12 cellular contexts compared by ENCODE assay signal in the genomic region with DNA sequence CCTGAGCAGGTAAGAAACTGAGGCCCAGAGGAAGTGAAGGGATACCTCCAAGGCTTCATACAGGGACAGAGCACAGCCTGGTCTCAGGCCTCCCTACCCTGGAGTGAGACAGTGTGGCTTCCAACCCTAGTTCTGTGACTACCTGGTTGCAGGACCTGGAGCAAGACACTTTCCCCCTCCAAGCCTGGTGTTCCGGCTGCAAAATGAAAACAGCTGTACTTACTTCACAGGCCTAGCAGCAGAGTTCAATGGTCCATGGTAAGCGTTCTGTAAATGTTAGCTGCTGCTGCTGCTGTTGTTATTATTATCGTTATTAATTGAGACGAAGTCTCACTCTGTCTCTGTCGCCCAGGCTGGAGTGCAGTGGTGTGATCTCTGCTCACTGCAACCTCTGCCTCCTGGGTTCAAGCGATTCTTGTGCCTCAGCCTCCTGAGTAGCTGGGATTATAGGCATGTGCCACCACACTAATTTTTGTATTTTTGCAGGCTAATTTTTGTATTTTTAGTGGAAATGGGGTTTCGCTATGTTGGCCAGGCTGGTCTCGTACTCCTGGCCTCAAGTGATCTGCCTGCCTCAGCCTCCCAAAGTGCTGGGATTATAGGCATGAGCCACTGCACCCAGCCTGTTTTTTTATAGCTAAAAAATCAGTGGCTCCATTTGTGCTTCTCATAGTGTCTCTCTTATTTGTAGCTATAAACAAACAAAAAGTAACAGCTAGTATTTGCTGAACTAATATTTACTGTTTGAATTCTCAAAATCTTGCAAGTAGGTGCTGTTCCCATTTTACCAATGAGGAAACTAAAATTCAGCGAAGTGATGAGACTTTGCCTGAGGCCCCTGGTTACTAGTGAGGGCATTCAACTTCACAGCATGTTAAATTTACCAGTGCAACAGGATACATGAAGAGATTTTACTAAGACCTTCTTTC. TPM values are rescaled to one million over a fixed set of nuclear protein-coding genes. Genes with fewer than 3 reads are reported as not detected.
A peak's percentile ranks its signal among the peaks of the same experiment; 100 is the strongest.
DNase-seq lines count a peak whose midpoint lies in the region; ATAC-seq and TF ChIP-seq lines count a peak whose summit lies in the region.
"Had no signal": no experiment of that assay in that cellular context is flagged by ENCODE, and none has a peak within 500 bp of the region (broad histone marks: within the 10 kb centered on the region; RNA-seq: fewer than 3 reads in every experiment).

No MANE protein-coding gene starts in this region.

- no peaks in the 10 kb centered on the region for H3K9me3 Mint-ChIP-seq in activated T-cell treated with anti-CD3 and anti-CD28 coated beads, Interleukin-2, amount 50 U/mL, for 24 hours
- H3K9me3 Mint-ChIP-seq in immature natural killer cell, result no peaks in the 10 kb centered on the region

- no peaks in the 10 kb centered on the region for H3K27me3 ChIP-seq in WERI-Rb-1 (ENCODE audit: insufficient read depth, low read depth, severe bottlenecking)
- H3K27me3 ChIP-seq: gastroesophageal sphincter, suprapubic skin had no signal

- H3K4me3 Mint-ChIP-seq in activated T-cell treated with anti-CD3 and anti-CD28 coated beads, Interleukin-2, amount 50 U/mL, for 24 hours, result no peak overlapping the region
- peak overlapping the region; percentile 63 to 99 (median 64) for H3K4me3 Mint-ChIP-seq in immature natural killer cell

- no peak for ATAC-seq in GM21423 (IDR thresholded peaks at IDR 0.05; ENCODE audit: unreplicated experiment)
- ATAC-seq: gastroesophageal sphincter had no signal

- no peak for DNase-seq in activated T-cell treated with anti-CD3 and anti-CD28 coated beads, Interleukin-2, amount 50 U/mL, for 24 hours
- DNase-seq in activated T-cell treated with anti-CD3 and anti-CD28 coated beads, Interleukin-2, amount 50 U/mL, for 1 hour, result no peak
- no peak for DNase-seq in WERI-Rb-1
- no peak for DNase-seq in immature natural killer cell
- no peak for DNase-seq in DMS 273 (lab: John Stamatoyannopoulos, UW; ENCODE audit: unreplicated experiment)
- no peak for DNase-seq in NCI-H510A (lab: John Stamatoyannopoulos, UW)
- DNase-seq: NCI-H1930, SHP77 treated with DMSO at 0.1 percent for 48 hours had no signal

- H3K27ac Mint-ChIP-seq in activated T-cell treated with anti-CD3 and anti-CD28 coated beads, Interleukin-2, amount 50 U/mL, for 24 hours, result peak overlapping the region; percentile 95
- H3K27ac Mint-ChIP-seq in immature natural killer cell, result peak overlapping the region; percentile 92 to 100 (median 100)

- H3K36me3 Mint-ChIP-seq in activated T-cell treated with anti-CD3 and anti-CD28 coated beads, Interleukin-2, amount 50 U/mL, for 24 hours (ENCODE audit: low read depth), result peaks cover 97% of the 10 kb centered on the region
- H3K36me3 Mint-ChIP-seq in immature natural killer cell, result peaks cover 26 to 35% (median 28%) of the 10 kb centered on the region in 3 donors

- H3K9me3 ChIP-seq in WERI-Rb-1 (ENCODE audit: severe bottlenecking), result no peaks in the 10 kb centered on the region
- H3K9me3 ChIP-seq: gastroesophageal sphincter, suprapubic skin had no signal

- H3K4me3 ChIP-seq in WERI-Rb-1 (ENCODE audit: low read depth, low read length), result no peak overlapping the region
- H3K4me3 ChIP-seq: gastroesophageal sphincter, suprapubic skin had no signal

- H3K27ac ChIP-seq in WERI-Rb-1 (peak overlapping the region; percentile 66), temporal lobe (ENCODE audit: low read depth, low read length) (peak overlapping the region; percentile 22)
- H3K27ac ChIP-seq: gastroesophageal sphincter, suprapubic skin had no signal

- no peak for TF ChIP-seq CTCF in WERI-Rb-1 (IDR thresholded peaks at IDR 0.05; ENCODE audit: low read depth, low read length)

- H3K36me3 ChIP-seq in WERI-Rb-1, result peaks cover 90% of the 10 kb centered on the region

- peaks cover 91% of the 10 kb centered on the region for H3K4me1 Mint-ChIP-seq in activated T-cell treated with anti-CD3 and anti-CD28 coated beads, Interleukin-2, amount 50 U/mL, for 24 hours (ENCODE audit: low read depth)
- H3K4me1 Mint-ChIP-seq in immature natural killer cell, result peaks cover 99 to 100% of the 10 kb centered on the region in 2 donors

- H3K27me3 Mint-ChIP-seq in activated T-cell treated with anti-CD3 and anti-CD28 coated beads, Interleukin-2, amount 50 U/mL, for 24 hours, result no peaks in the 10 kb centered on the region
- H3K27me3 Mint-ChIP-seq in immature natural killer cell (ENCODE audit: low read depth in 3 of 3), result peaks cover 0 to 12% (median 2%) of the 10 kb centered on the region in 3 donors

RNA-seq across cellular contexts. Expression of gene COX4I2, which starts 41.9 kb away (rescaled TPM):
- polyA plus RNA-seq in immature natural killer cell, result not detected
- total RNA-seq in temporal lobe, result not detected

RNA-seq across cellular contexts. Expression of gene BCL2L1, which starts 43.0 kb away (rescaled TPM):
- polyA plus RNA-seq in immature natural killer cell, result 10 to 100 TPM; 30.9 to 60.4 (median 39.3) TPM
- total RNA-seq in temporal lobe, result 42.5 TPM

RNA-seq across cellular contexts. Expression of gene TPX2, which starts 59.5 kb away (rescaled TPM):
- polyA plus RNA-seq in immature natural killer cell, result 1 to 10 TPM; 1.2 to 3.0 (median 1.8) TPM
- 6.6 TPM for total RNA-seq in temporal lobe
